In genomic region chr2:237409263-237409662, GRCh38 we compare ENCODE assay signal across 9 cellular contexts. TPM values are rescaled to one million over a fixed set of nuclear protein-coding genes. Genes with fewer than 3 reads are reported as not detected.
DNase-seq lines count a peak whose midpoint lies in the region; ATAC-seq and TF ChIP-seq lines count a peak whose summit lies in the region.
"Not testable (repeated sequence)": the region's sequence is repeated elsewhere in the genome, so short reads cannot be mapped to it uniquely, and the experiment has no call there.
"Had no signal": no experiment of that assay in that cellular context is flagged by ENCODE, and none has a peak within 500 bp of the region (broad histone marks: within the 10 kb centered on the region; RNA-seq: fewer than 3 reads in every experiment).

No MANE protein-coding gene starts in this region.

- POLR2A ChIA-PET in AG04450 (lab: Yijun Ruan, JAX) = interaction anchor here (1.2 to 1.7 kb wide), 2 partner anchors 56 to 62 kb away, joined by 3 to 8 read pairs; no protein-coding TSS in a partner anchor

- not testable (repeated sequence) for H4K20me1 ChIP-seq in hepatocyte (ENCODE audit: insufficient read depth, poor library complexity, severe bottlenecking)

- CTCF ChIA-PET in AG04450 (lab: Charles Lee) = interaction anchor here (0.7 to 7.0 kb wide), 21 partner anchors 8 to 287 kb away, joined by 3 to 48 read pairs (median 5); no protein-coding TSS in a partner anchor

- H3K27me3 ChIP-seq in AG04450 (ENCODE audit: control insufficient read depth, insufficient read depth, low read length); MG63; breast epithelium; hepatocyte; prostate gland (replicated peaks; ENCODE audit: insufficient read depth); upper lobe of right lung: not testable (repeated sequence)
- peaks cover 0 to 29% (median 0%) of the 10 kb centered on the region in 3 donors for H3K27me3 ChIP-seq in stomach

- WGBS in hepatocyte (ENCODE audit: low lambda C conversion rate, missing lambda C conversion rate) = 89% methylated on average over 2 of the region's 2 CpGs
- 85% methylated on average over 2 of the region's 2 CpGs for WGBS in prostate gland
- WGBS in stomach, 5 donors = 71 to 86% (median 81%) methylated on average over 2 of the region's 2 CpGs

- TF ChIP-seq POLR2A in breast epithelium (IDR thresholded peaks at IDR 0.05); prostate gland (IDR thresholded peaks at IDR 0.05); stomach (IDR thresholded peaks at IDR 0.05): not testable (repeated sequence)

- H3K36me3 ChIP-seq in MG63 = peaks cover 84% of the 10 kb centered on the region
- not testable (repeated sequence) for H3K36me3 ChIP-seq in breast epithelium; hepatocyte (replicated peaks; ENCODE audit: insufficient read depth, low read depth); prostate gland; stomach; upper lobe of right lung

- ATAC-seq in upper lobe of right lung = not testable (repeated sequence)

- peak overlapping the region; percentile 51 for H3K4me2 ChIP-seq in hepatocyte

- H2AFZ ChIP-seq in hepatocyte = not testable (repeated sequence)

- H3K9me2 ChIP-seq in hepatocyte (replicated peaks; ENCODE audit: insufficient read depth) = not testable (repeated sequence)

- peaks cover 86% of the 10 kb centered on the region for H3K79me2 ChIP-seq in hepatocyte

- H3K9me3 ChIP-seq in AG04450 (ENCODE audit: control insufficient read depth, insufficient read depth, low read length); MG63; breast epithelium; hepatocyte (ENCODE audit: low read depth); prostate gland; stomach; upper lobe of right lung: not testable (repeated sequence)

- peak overlapping the region; percentile 100 for H3K4me3 ChIP-seq in AG04450 (ENCODE audit: low read depth, low read length)
- H3K4me3 ChIP-seq in MG63 = peak overlapping the region; percentile 97
- peak overlapping the region; percentile 27 to 73 (median 62) for H3K4me3 ChIP-seq in breast epithelium
- peak overlapping the region; percentile 96 for H3K4me3 ChIP-seq in fibroblast of the aortic adventitia (ENCODE audit: low read depth, low read length)
- not testable (repeated sequence) for H3K4me3 ChIP-seq in hepatocyte, prostate gland
- peak overlapping the region in 1 of 4 donors; percentile 13 for H3K4me3 ChIP-seq in stomach
- peak overlapping the region; percentile 15 for H3K4me3 ChIP-seq in upper lobe of right lung

- H3K4me1 ChIP-seq in breast epithelium; hepatocyte (ENCODE audit: insufficient read depth); prostate gland (replicated peaks); upper lobe of right lung: not testable (repeated sequence)
- peaks cover 0 to 42% (median 3%) of the 10 kb centered on the region in 4 donors for H3K4me1 ChIP-seq in stomach

- DNase-seq in AG04450 (ENCODE audit: low read depth, low spot score); MG63; breast epithelium (ENCODE audit: low spot score in 2 of 2); fibroblast of the aortic adventitia (ENCODE audit: low read depth); hepatocyte (ENCODE audit: low spot score); prostate gland (ENCODE audit: low spot score); stomach; upper lobe of right lung: not testable (repeated sequence)

- intact Hi-C loops in breast epithelium (cut with DNase I; ENCODE audit: low total_unique reads) = loop anchor here (5.0 kb wide), 1 partner anchor 503 kb away; no protein-coding TSS in a partner anchor
- intact Hi-C loops in prostate gland (cut with DNase I) = loop anchor here (5.0 kb wide), 2 partner anchors 57 to 92 kb away; no protein-coding TSS in a partner anchor
- intact Hi-C loops in stomach (cut with DNase I; ENCODE audit: low total_unique reads); upper lobe of right lung (cut with DNase I): not testable (repeated sequence)

- not testable (repeated sequence) for H3K27ac ChIP-seq in AG04450 (ENCODE audit: low read depth, low read length)
- H3K27ac ChIP-seq in breast epithelium = peak overlapping the region; percentile 36 to 61
- H3K27ac ChIP-seq in hepatocyte = peak overlapping the region; percentile 4
- peak overlapping the region; percentile 41 to 73 for H3K27ac ChIP-seq in prostate gland
- H3K27ac ChIP-seq in stomach = peak overlapping the region in 4 of 5 donors; percentile 34 to 89 (median 65)
- H3K27ac ChIP-seq in upper lobe of right lung = peak overlapping the region; percentile 34

- TF ChIP-seq EP300 in stomach (IDR thresholded peaks at IDR 0.05) = not testable (repeated sequence)

- not testable (repeated sequence) for TF ChIP-seq CTCF in AG04450 (IDR thresholded peaks at IDR 0.05; ENCODE audit: low read depth, low read length); breast epithelium (IDR thresholded peaks at IDR 0.05); fibroblast of the aortic adventitia (IDR thresholded peaks at IDR 0.05; ENCODE audit: insufficient read depth, low read length); hepatocyte (IDR thresholded peaks at IDR 0.05; ENCODE audit: poor library complexity); prostate gland (IDR thresholded peaks at IDR 0.05); stomach (IDR thresholded peaks at IDR 0.05); upper lobe of right lung (IDR thresholded peaks at IDR 0.05)

RNA-seq across cellular contexts. Expression of gene COL6A3, which starts 4.7 kb away (rescaled TPM):
- 1,384 and 2,107 TPM in 2 replicates for polyA plus RNA-seq in AG04450 (2011; rRNA removed)
- 2,516 and 3,153 TPM in 2 replicates for polyA minus RNA-seq in AG04450 (2011; rRNA and poly(A)+ RNA removed)
- total RNA-seq in MG63 (2014; rRNA removed; shearing (Covaris generic); ENCODE audit: low replicate concordance) = 465 and 564 TPM in 2 replicates
- total RNA-seq in breast epithelium = 100 to 1,000 TPM; 116 to 907 (median 320) TPM
- 1,372 and 1,478 TPM in 2 replicates for total RNA-seq in fibroblast of the aortic adventitia (ENCODE audit: low replicate concordance)
- total RNA-seq in hepatocyte = 158 and 250 TPM in 2 replicates
- 70.7 and 80.7 TPM in 2 replicates for polyA plus RNA-seq in hepatocyte
- 10 to 100 TPM; 26.9 to 86.9 TPM for total RNA-seq in prostate gland
- 100 to 1,000 TPM; 105 to 411 (median 138) TPM for total RNA-seq in stomach
- 10 to 100 TPM in 2 of 3 donors, 1 to 10 TPM in 1; 9.3 to 23.3 (median 12.0) TPM for polyA plus RNA-seq in stomach
- 119 TPM for total RNA-seq in upper lobe of right lung
- total RNA-seq: OCI-LY7 had no signal
